1 cellular context compared by ENCODE assay signal in genomic region chr1:206262424-206262823, GRCh38. TPM values are rescaled to one million over a fixed set of nuclear protein-coding genes. Genes with fewer than 3 reads are reported as not detected.
"Had no signal": no experiment of that assay in that cellular context is flagged by ENCODE, and none has a peak within 500 bp of the region (broad histone marks: within the 10 kb centered on the region; RNA-seq: fewer than 3 reads in every experiment).

No MANE protein-coding gene starts in this region.

RNA-seq across cellular contexts. Expression of gene FAM72A, which starts 59.8 kb away (rescaled TPM):
- total RNA-seq: thyroid gland had no signal
